9 cellular contexts compared by ENCODE assay signal in genomic region chr3:157204431-157204830, GRCh38.
DNase-seq lines count a peak whose midpoint lies in the region; ATAC-seq and TF ChIP-seq lines count a peak whose summit lies in the region.
"Had no signal": no experiment of that assay in that cellular context is flagged by ENCODE, and none has a peak within 500 bp of the region (broad histone marks: within the 10 kb centered on the region; RNA-seq: fewer than 3 reads in every experiment).

No MANE protein-coding gene starts in this region.

- H3K4me1 ChIP-seq in stomach smooth muscle (ENCODE audit: control insufficient read depth, insufficient read depth, low read length): peaks cover 2% of the 10 kb centered on the region
- H3K4me1 ChIP-seq: parathyroid adenoma had no signal

- no peaks in the 10 kb centered on the region for H3K9me3 ChIP-seq in stomach smooth muscle (ENCODE audit: control insufficient read depth in 2 of 2, low read length in 2 of 2)

- H3K36me3 ChIP-seq in stomach smooth muscle (ENCODE audit: control insufficient read depth in 2 of 2, insufficient read depth in 2 of 2, low read length in 2 of 2): no peaks in the 10 kb centered on the region

- no peak overlapping the region for H3K9ac ChIP-seq in stomach smooth muscle (ENCODE audit: low read length in 2 of 2)
- H3K9ac ChIP-seq: parathyroid adenoma had no signal

- no peak overlapping the region for H3K27ac ChIP-seq in stomach smooth muscle (ENCODE audit: low read length)
- H3K27ac ChIP-seq: parathyroid adenoma had no signal

- ATAC-seq in GM18519 (IDR thresholded peaks at IDR 0.05; ENCODE audit: low FRiP score, unreplicated experiment): no peak

- peak; percentile 39 for DNase-seq in NCI-H2107 treated with DMSO at 0.1 percent for 48 hours (lab: John Stamatoyannopoulos, UW; ENCODE audit: unreplicated experiment)
- DNase-seq in NCI-H2107 (lab: John Stamatoyannopoulos, UW): no peak
- peak; percentile 46 for DNase-seq in OCI-M1 (lab: John Stamatoyannopoulos, UW)
- peak; percentile 72 for DNase-seq in fibroblast of mammary gland (ENCODE audit: low read depth)
- DNase-seq in iPS-NIHi11 (ENCODE audit: low spot score): no peak
- no peak for DNase-seq in SKM-1 (lab: John Stamatoyannopoulos, UW; ENCODE audit: unreplicated experiment)

- H3K27me3 ChIP-seq in stomach smooth muscle (ENCODE audit: control insufficient read depth in 1 of 2, insufficient read depth in 2 of 2, low read length in 2 of 2): no peaks in the 10 kb centered on the region

- TF ChIP-seq CTCF in fibroblast of mammary gland (conservative IDR thresholded peaks at IDR 0.05; ENCODE audit: control insufficient read depth, insufficient read depth, low read depth, low read length): peak; percentile 63

- H3K4me3 ChIP-seq in fibroblast of mammary gland (ENCODE audit: control insufficient read depth, low read depth, low read length) (no peak overlapping the region), stomach smooth muscle (ENCODE audit: low read length in 2 of 2) (peak overlapping the region; percentile 23 to 49)

Comparison
In these comparisons a context has a peak if more than half of its experiments do, and no peak if none do; other contexts are left out.
1. DNase-seq: peak in NCI-H2107 treated with DMSO at 0.1 percent for 48 hours (single experiment), OCI-M1 (single experiment) and fibroblast of mammary gland (single experiment); none in NCI-H2107 (single experiment), iPS-NIHi11 (single experiment) and SKM-1 (single experiment).